ENCODE assay signal across 9 cellular contexts in the genomic region with DNA sequence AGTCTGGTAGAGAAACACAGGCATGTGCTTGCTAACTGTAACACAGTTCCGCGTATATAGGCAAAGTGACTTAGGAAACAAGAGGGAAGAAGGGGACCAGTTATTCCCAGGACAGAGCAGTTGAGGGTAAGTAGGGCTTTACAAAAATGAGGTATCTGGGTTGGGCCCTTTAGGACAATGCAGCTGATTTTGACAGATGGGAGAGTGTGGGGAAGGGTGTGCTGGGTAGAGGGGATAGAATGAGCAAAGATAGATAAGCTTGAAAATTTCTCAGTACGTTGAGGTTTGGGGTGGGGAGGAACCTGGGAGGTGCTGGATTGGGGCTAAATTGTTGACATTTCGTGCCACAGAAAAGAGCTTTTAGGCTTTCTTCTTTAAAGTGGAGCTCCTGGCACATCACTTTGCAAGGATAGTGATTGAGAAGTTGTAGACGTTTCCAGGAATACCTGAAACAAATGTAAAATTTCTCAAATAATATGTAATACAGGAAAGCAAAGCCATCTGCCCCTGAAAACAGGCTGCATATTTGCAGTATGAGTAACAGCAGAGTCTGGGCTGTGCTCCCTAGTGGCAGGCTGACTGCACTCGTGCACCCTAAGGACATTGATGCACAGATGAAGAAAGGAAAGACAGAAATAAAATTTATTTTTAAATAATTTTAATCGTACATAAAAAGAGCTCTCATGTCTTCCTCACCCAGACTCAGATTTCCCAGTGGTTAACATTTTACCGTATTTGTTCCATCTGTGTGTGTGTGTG.
DNase-seq lines count a peak whose midpoint lies in the region; ATAC-seq and TF ChIP-seq lines count a peak whose summit lies in the region.
"Had no signal": no experiment of that assay in that cellular context is flagged by ENCODE, and none has a peak within 500 bp of the region (broad histone marks: within the 10 kb centered on the region; RNA-seq: fewer than 3 reads in every experiment).

No MANE protein-coding gene starts in this region.

- no peak overlapping the region for H3K9ac ChIP-seq in HCT116 (ENCODE audit: low read length)
- peak overlapping the region; percentile 13 to 23 for H3K9ac ChIP-seq in stomach smooth muscle (ENCODE audit: low read length in 2 of 2)

- H4K20me1 ChIP-seq in HCT116 (ENCODE audit: insufficient read depth): no peaks in the 10 kb centered on the region
- H4K20me1 ChIP-seq in hepatocyte (ENCODE audit: insufficient read depth, poor library complexity, severe bottlenecking): no peaks in the 10 kb centered on the region

- H3K9me2 ChIP-seq in HCT116 (ENCODE audit: insufficient read depth): no peaks in the 10 kb centered on the region
- no peaks in the 10 kb centered on the region for H3K9me2 ChIP-seq in hepatocyte (replicated peaks; ENCODE audit: insufficient read depth)

- TF ChIP-seq RAD21 in HCT116 (IDR thresholded peaks at IDR 0.05; ENCODE audit: low read depth): no peak

- H3K4me3 ChIP-seq in HCT116 (replicated peaks in 1 of 2; ENCODE audit: low read depth in 1 of 2, low read length in 2 of 2): no peak overlapping the region
- no peak overlapping the region for H3K4me3 ChIP-seq in breast epithelium
- H3K4me3 ChIP-seq in hepatocyte: no peak overlapping the region
- H3K4me3 ChIP-seq in stomach smooth muscle (ENCODE audit: low read length in 2 of 2): peak overlapping the region in 1 of 2 donors; percentile 55

- no peak for TF ChIP-seq CTCF in HCT116 (IDR thresholded peaks at IDR 0.05 in 2 of 3, conservative IDR thresholded peaks at IDR 0.05 in 1 of 3; ENCODE audit: borderline replicate concordance in 1 of 3, insufficient read depth in 1 of 3, low read depth in 2 of 3, low read length in 2 of 3)
- TF ChIP-seq CTCF in breast epithelium (IDR thresholded peaks at IDR 0.05): peak in 1 of 3 donors; percentile 30
- no peak for TF ChIP-seq CTCF in hepatocyte (IDR thresholded peaks at IDR 0.05; ENCODE audit: poor library complexity)

- ATAC-seq in HCT116 (peak; percentile 71), HG02610 (IDR thresholded peaks at IDR 0.05; ENCODE audit: unreplicated experiment) (no peak)
- ATAC-seq: stimulated activated memory B cell treated with anti-CD40 and anti-IgM and Interleukin-4, amounts not matched to agents 10 μg/mL and 1 μg/mL and 100 μg/mL, for 72 hours had no signal

- no peak overlapping the region for H3K27ac ChIP-seq in HCT116 (ENCODE audit: low read depth, low read length)
- H3K27ac ChIP-seq in breast epithelium: peak overlapping the region; percentile 73 to 78
- peak overlapping the region; percentile 29 for H3K27ac ChIP-seq in hepatocyte
- H3K27ac ChIP-seq in stomach smooth muscle (ENCODE audit: low read length): peak overlapping the region; percentile 95

- CTCF ChIA-PET in HCT116 (lab: Charles Lee): no interaction called here

- RAD21 ChIA-PET in HCT116 (lab: Charles Lee; ENCODE audit: low non-redundant PET in 1 of 2, low total read pairs in 2 of 2, uncharacterized antibody in 2 of 2, unreplicated experiment in 2 of 2): no interaction called here

- H3K27me3 ChIP-seq in HCT116 (ENCODE audit: insufficient read depth, low read length): no peaks in the 10 kb centered on the region
- no peaks in the 10 kb centered on the region for H3K27me3 ChIP-seq in breast epithelium
- H3K27me3 ChIP-seq in hepatocyte: no peaks in the 10 kb centered on the region
- H3K27me3 ChIP-seq in stomach smooth muscle (ENCODE audit: control insufficient read depth in 1 of 2, insufficient read depth in 2 of 2, low read length in 2 of 2): no peaks in the 10 kb centered on the region

- POLR2A ChIA-PET in HCT116 (lab: Charles Lee): no interaction called here

- H3K36me3 ChIP-seq in HCT116 (ENCODE audit: control insufficient read depth in 1 of 2, insufficient read depth in 2 of 2, low read length in 2 of 2) (no peaks in the 10 kb centered on the region), breast epithelium (no peaks in the 10 kb centered on the region), hepatocyte (replicated peaks; ENCODE audit: insufficient read depth, low read depth) (no peaks in the 10 kb centered on the region), stomach smooth muscle (ENCODE audit: control insufficient read depth in 2 of 2, insufficient read depth in 2 of 2, low read length in 2 of 2) (no peaks in the 10 kb centered on the region)

- H3K79me2 ChIP-seq in HCT116 (ENCODE audit: insufficient read depth, low read length) (no peaks in the 10 kb centered on the region), hepatocyte (peaks cover 29% of the 10 kb centered on the region)

- H3K4me1 ChIP-seq in HCT116 (ENCODE audit: control insufficient read depth in 1 of 2, insufficient read depth in 2 of 2, low read length in 2 of 2) (peaks cover 4 to 5% of the 10 kb centered on the region in 2 experiments; a peak in 2 of 4 replicates), breast epithelium (peaks cover 14 to 17% of the 10 kb centered on the region in 2 donors), hepatocyte (ENCODE audit: insufficient read depth) (peaks cover 47% of the 10 kb centered on the region), stomach smooth muscle (ENCODE audit: control insufficient read depth, insufficient read depth, low read length) (peaks cover 66% of the 10 kb centered on the region)

- WGBS in hepatocyte (ENCODE audit: low lambda C conversion rate, missing lambda C conversion rate): 65% methylated on average over 8 of the region's 8 CpGs

- no TSS peak for BruUV-seq in HCT116 (replicated peaks; lab: Mats Ljungman, UMichigan)

- intact Hi-C loops in HCT116 (cut with micrococcal nuclease): no loop called here
- intact Hi-C loops in breast epithelium (cut with DNase I; ENCODE audit: low total_unique reads): loop anchor here (10.0 kb wide), 1 partner anchor 58 kb away; no protein-coding TSS in a partner anchor

- H3K4me2 ChIP-seq in HCT116 (ENCODE audit: low read length): no peak overlapping the region
- no peak overlapping the region for H3K4me2 ChIP-seq in hepatocyte

- no peaks in the 10 kb centered on the region for H3K9me3 ChIP-seq in HCT116 (ENCODE audit: control insufficient read depth in 1 of 2, insufficient read depth in 1 of 2, low read depth in 1 of 2, low read length in 2 of 2)
- H3K9me3 ChIP-seq in breast epithelium: no peaks in the 10 kb centered on the region
- no peaks in the 10 kb centered on the region for H3K9me3 ChIP-seq in hepatocyte (ENCODE audit: low read depth)
- no peaks in the 10 kb centered on the region for H3K9me3 ChIP-seq in stomach smooth muscle (ENCODE audit: control insufficient read depth in 2 of 2, low read length in 2 of 2)

- TF ChIP-seq POLR2A in HCT116 (IDR thresholded peaks at IDR 0.05; ENCODE audit: borderline replicate concordance, extremely low read depth, insufficient read depth, insufficient read length): no peak
- TF ChIP-seq POLR2A in breast epithelium (IDR thresholded peaks at IDR 0.05): no peak

- DNase-seq in HCT116 (ENCODE audit: low read depth, low spot score) (no peak), breast epithelium (ENCODE audit: low spot score in 2 of 2) (peak in 1 of 2 donors; percentile 55), hepatocyte (ENCODE audit: low spot score) (peak; percentile 63), NCI-H1048 (lab: John Stamatoyannopoulos, UW) (no peak), retina (no peak)
- no peak for DNase-seq in activated CD4-positive, alpha-beta T cell treated with anti-CD3 and anti-CD28 coated beads, Interleukin-2, amount 50 U/mL, for 1 hour

- no peak overlapping the region for H2AFZ ChIP-seq in HCT116 (ENCODE audit: low read depth, low read length, poor library complexity, severe bottlenecking)
- H2AFZ ChIP-seq in hepatocyte: no peak overlapping the region

TF ChIP-seq in HCT116, 20 proteins besides CTCF, POLR2A, EP300 and RAD21:
- TF ChIP-seq EZH2phosphoT487 (IDR thresholded peaks at IDR 0.05; ENCODE audit: borderline replicate concordance) (no peak), SRF (IDR thresholded peaks at IDR 0.05; ENCODE audit: low read depth) (no peak), ZFX (IDR thresholded peaks at IDR 0.05) (no peak), FOSL1 (IDR thresholded peaks at IDR 0.05; ENCODE audit: low read depth) (no peak), ZNF274 (IDR thresholded peaks at IDR 0.05; ENCODE audit: low read depth, low read length) (no peak), MAX (IDR thresholded peaks at IDR 0.05) (no peak), CBX3 (IDR thresholded peaks at IDR 0.05; ENCODE audit: low read depth) (no peak), YY1 (IDR thresholded peaks at IDR 0.05; ENCODE audit: extremely low read depth, insufficient replicate concordance, low read depth, low read length) (no peak), ELF1 (IDR thresholded peaks at IDR 0.05; ENCODE audit: borderline replicate concordance, low read depth) (no peak), SIN3A (IDR thresholded peaks at IDR 0.05; ENCODE audit: low read depth) (no peak), POLR2AphosphoS5 (IDR thresholded peaks at IDR 0.05; ENCODE audit: low read depth, low read length) (no peak), JUND (IDR thresholded peaks at IDR 0.05) (no peak), EGR1 (IDR thresholded peaks at IDR 0.05; ENCODE audit: low read depth) (no peak), TCF7L2 (IDR thresholded peaks at IDR 0.05; ENCODE audit: borderline replicate concordance, extremely low read depth, insufficient read depth, insufficient read length) (no peak)
- TF ChIP-seq, protein P1, sequence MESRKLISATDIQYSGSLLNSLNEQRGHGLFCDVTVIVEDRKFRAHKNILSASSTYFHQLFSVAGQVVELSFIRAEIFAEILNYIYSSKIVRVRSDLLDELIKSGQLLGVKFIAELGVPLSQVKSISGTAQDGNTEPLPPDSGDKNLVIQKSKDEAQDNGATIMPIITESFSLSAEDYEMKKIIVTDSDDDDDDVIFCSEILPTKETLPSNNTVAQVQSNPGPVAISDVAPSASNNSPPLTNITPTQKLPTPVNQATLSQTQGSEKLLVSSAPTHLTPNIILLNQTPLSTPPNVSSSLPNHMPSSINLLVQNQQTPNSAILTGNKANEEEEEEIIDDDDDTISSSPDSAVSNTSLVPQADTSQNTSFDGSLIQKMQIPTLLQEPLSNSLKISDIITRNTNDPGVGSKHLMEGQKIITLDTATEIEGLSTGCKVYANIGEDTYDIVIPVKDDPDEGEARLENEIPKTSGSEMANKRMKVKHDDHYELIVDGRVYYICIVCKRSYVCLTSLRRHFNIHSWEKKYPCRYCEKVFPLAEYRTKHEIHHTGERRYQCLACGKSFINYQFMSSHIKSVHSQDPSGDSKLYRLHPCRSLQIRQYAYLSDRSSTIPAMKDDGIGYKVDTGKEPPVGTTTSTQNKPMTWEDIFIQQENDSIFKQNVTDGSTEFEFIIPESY (IDR thresholded peaks at IDR 0.05; ENCODE audit: extremely low read depth, insufficient replicate concordance, low read length): no peak
- TF ChIP-seq, protein P2, sequence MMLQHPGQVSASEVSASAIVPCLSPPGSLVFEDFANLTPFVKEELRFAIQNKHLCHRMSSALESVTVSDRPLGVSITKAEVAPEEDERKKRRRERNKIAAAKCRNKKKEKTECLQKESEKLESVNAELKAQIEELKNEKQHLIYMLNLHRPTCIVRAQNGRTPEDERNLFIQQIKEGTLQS (IDR thresholded peaks at IDR 0.05): no peak
